1 cellular context compared by ENCODE assay signal in the genomic region with DNA sequence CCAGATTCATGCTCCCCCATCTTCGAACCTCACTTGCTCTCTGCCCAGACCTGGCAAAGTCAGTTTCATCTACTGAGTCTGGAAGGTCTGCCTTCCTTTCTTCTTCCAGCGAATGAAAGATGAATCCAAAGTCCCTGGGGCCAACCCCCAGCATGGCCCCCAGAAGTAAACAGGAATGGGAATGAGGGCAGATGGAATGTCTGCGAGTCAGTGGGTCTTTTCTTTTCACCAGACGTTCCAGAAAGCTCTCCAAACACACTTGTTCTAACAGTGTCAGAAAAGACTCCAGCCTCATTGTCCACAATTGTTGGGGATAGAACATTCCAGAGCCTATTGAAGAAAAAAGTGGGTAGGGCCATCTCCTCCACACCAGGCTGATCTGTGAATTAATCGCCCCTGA.
TF ChIP-seq lines count a peak whose summit lies in the region.

No MANE protein-coding gene starts in this region.

TF ChIP-seq in IMR-90, 13 proteins besides CTCF, POLR2A, EP300 and RAD21 (continued from another document):
- TF ChIP-seq, protein P1, sequence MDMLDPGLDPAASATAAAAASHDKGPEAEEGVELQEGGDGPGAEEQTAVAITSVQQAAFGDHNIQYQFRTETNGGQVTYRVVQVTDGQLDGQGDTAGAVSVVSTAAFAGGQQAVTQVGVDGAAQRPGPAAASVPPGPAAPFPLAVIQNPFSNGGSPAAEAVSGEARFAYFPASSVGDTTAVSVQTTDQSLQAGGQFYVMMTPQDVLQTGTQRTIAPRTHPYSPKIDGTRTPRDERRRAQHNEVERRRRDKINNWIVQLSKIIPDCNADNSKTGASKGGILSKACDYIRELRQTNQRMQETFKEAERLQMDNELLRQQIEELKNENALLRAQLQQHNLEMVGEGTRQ (IDR thresholded peaks at IDR 0.05; ENCODE audit: low read depth, low read length), result no peak
- TF ChIP-seq NFE2L2 (IDR thresholded peaks at IDR 0.05; ENCODE audit: low read depth, low read length), result no peak
- no peak for TF ChIP-seq MAFK (IDR thresholded peaks at IDR 0.05; ENCODE audit: low read depth, low read length)
- TF ChIP-seq, protein P2, sequence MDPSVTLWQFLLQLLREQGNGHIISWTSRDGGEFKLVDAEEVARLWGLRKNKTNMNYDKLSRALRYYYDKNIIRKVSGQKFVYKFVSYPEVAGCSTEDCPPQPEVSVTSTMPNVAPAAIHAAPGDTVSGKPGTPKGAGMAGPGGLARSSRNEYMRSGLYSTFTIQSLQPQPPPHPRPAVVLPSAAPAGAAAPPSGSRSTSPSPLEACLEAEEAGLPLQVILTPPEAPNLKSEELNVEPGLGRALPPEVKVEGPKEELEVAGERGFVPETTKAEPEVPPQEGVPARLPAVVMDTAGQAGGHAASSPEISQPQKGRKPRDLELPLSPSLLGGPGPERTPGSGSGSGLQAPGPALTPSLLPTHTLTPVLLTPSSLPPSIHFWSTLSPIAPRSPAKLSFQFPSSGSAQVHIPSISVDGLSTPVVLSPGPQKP (IDR thresholded peaks at IDR 0.05; ENCODE audit: borderline replicate concordance, low read depth, low read length), result no peak
- no peak for TF ChIP-seq CHD1 (IDR thresholded peaks at IDR 0.05; ENCODE audit: low read depth, low read length)
- TF ChIP-seq RCOR1 (IDR thresholded peaks at IDR 0.05; ENCODE audit: insufficient replicate concordance, low read length), result no peak
- no peak for TF ChIP-seq FOS (IDR thresholded peaks at IDR 0.05; ENCODE audit: low read depth, low read length)
